In genomic region chr19:10532457-10532856, GRCh38 we compare ENCODE assay signal across 25 cellular contexts. TPM values are rescaled to one million over a fixed set of nuclear protein-coding genes. Genes with fewer than 3 reads are reported as not detected.
"Had no signal": no experiment of that assay in that cellular context is flagged by ENCODE, and none has a peak within 500 bp of the region (broad histone marks: within the 10 kb centered on the region; RNA-seq: fewer than 3 reads in every experiment).

No MANE protein-coding gene starts in this region.

- ATAC-seq: gastroesophageal sphincter, left lung, lower lobe of right lung, natural killer cell, psoas muscle, sciatic nerve had no signal

- H3K36me3 Mint-ChIP-seq: immature natural killer cell, mesothelial cell of epicardium, natural killer cell had no signal

- H3K4me1 ChIP-seq: colonic mucosa, gastroesophageal sphincter, left lung, lower lobe of right lung, parathyroid adenoma had no signal

- H3K4me3 ChIP-seq: colonic mucosa, esophagus squamous epithelium, gastroesophageal sphincter, left lung, lower lobe of right lung, psoas muscle, skin epidermis, tibial artery had no signal

- H3K9me3 ChIP-seq: colonic mucosa, esophagus squamous epithelium, gastroesophageal sphincter, lower lobe of right lung, psoas muscle, tibial artery had no signal

- H3K36me3 ChIP-seq: colonic mucosa, esophagus squamous epithelium, gastroesophageal sphincter, left lung, lower lobe of right lung, tibial artery had no signal

- DNase-seq: cerebellar nuclear complex; colonic mucosa; dermis blood vessel endothelial cell; esophagus squamous epithelium; foreskin fibroblast; glutamatergic neuron; immature natural killer cell; left lung; lower lobe of right lung; natural killer cell; occipital lobe; psoas muscle; retina; stimulated activated CD4-positive, alpha-beta T cell treated with anti-CD3 and anti-CD28 coated beads, Interleukin-2, amount 100 ng/mL, for 24 hours; stimulated activated CD4-positive, alpha-beta T cell treated with anti-CD3 and anti-CD28 coated beads, Interleukin-4, amount 100 ng/mL, for 4 hours; stimulated activated naive CD4-positive, alpha-beta T cell; tibial artery had no signal

- H3K9ac ChIP-seq: parathyroid adenoma had no signal

- H3K9me3 Mint-ChIP-seq: immature natural killer cell, memory B cell, mesothelial cell of epicardium, natural killer cell had no signal

- H3K27ac Mint-ChIP-seq: memory B cell, mesothelial cell of epicardium, natural killer cell had no signal

- H3K4me3 Mint-ChIP-seq: immature natural killer cell, memory B cell, mesothelial cell of epicardium, natural killer cell had no signal

- H3K79me2 ChIP-seq: parathyroid adenoma had no signal

- H3K27ac ChIP-seq: colonic mucosa, left lung, lower lobe of right lung, parathyroid adenoma, psoas muscle, skin epidermis, tibial artery had no signal

- H3K27me3 ChIP-seq: colonic mucosa, tibial artery had no signal

- FAIRE-seq: keratinocyte had no signal

- H2AFZ ChIP-seq: parathyroid adenoma had no signal

- H3K4me1 Mint-ChIP-seq: memory B cell had no signal

RNA-seq across cellular contexts. Expression of gene S1PR5, which starts 15.2 kb away (rescaled TPM):
- total RNA-seq: colonic mucosa, epithelial cell of proximal tubule had no signal
